9 cellular contexts compared by ENCODE assay signal in genomic region chr2:171811229-171811628, GRCh38.
DNase-seq lines count a peak whose midpoint lies in the region; ATAC-seq, FAIRE-seq and TF ChIP-seq lines count a peak whose summit lies in the region.
"Had no signal": no experiment of that assay in that cellular context is flagged by ENCODE, and none has a peak within 500 bp of the region (broad histone marks: within the 10 kb centered on the region; RNA-seq: fewer than 3 reads in every experiment).

No MANE protein-coding gene starts in this region.

- peaks cover 3% of the 10 kb centered on the region for H3K36me3 ChIP-seq in CD8-positive, alpha-beta T cell (ENCODE audit: insufficient read depth, low read length)
- H3K36me3 ChIP-seq in KMS-11 (ENCODE audit: insufficient read depth) = no peaks in the 10 kb centered on the region; the same call in 1 of the 2 replicates
- no peaks in the 10 kb centered on the region for H3K36me3 ChIP-seq in keratinocyte (ENCODE audit: control insufficient read depth in 2 of 2, extremely low read depth in 1 of 2, insufficient read depth in 2 of 2, low read length in 2 of 2)

- peaks cover 61% of the 10 kb centered on the region for H3K36me3 Mint-ChIP-seq in CD8-positive, alpha-beta T cell
- peaks cover 4% of the 10 kb centered on the region for H3K36me3 Mint-ChIP-seq in T-helper 17 cell (ENCODE audit: low read depth)

- intact Hi-C loops in CD8-positive, alpha-beta T cell (cut with DNase I, micrococcal nuclease) = loop anchor here (1.0 to 5.0 kb wide), 5 partner anchors 291 to 654 kb away; partner anchors contain the start of gene DLX2 (in 1 of the 2)

- peak; percentile 23 for TF ChIP-seq CTCF in CD8-positive, alpha-beta T cell (IDR thresholded peaks at IDR 0.05)
- TF ChIP-seq CTCF in KMS-11 (conservative IDR thresholded peaks at IDR 0.05; ENCODE audit: low read depth, low read length) (peak; percentile 31; the same call in 1 of the 2 replicates), keratinocyte (optimal IDR thresholded peaks at IDR 0.05 in 1 of 3, IDR thresholded peaks at IDR 0.05 in 1 of 3, conservative IDR thresholded peaks at IDR 0.05 in 1 of 3; ENCODE audit: extremely low read depth in 1 of 3, insufficient read depth in 2 of 3, low read length in 3 of 3) (peak in 1 of 3 experiments; percentile 52)

- FAIRE-seq in keratinocyte (lab: Jason Lieb, UNC) = peak; percentile 89

- dilution Hi-C loops in keratinocyte (cut with MboI; ENCODE audit: extremely low pct_ligation_motif_present, low sequenced_read_pairs) = no loop called here

- H3K27ac ChIP-seq in CD8-positive, alpha-beta T cell (ENCODE audit: low read depth, low read length) = no peak overlapping the region
- H3K27ac ChIP-seq in KMS-11 (no peak overlapping the region), keratinocyte (ENCODE audit: control insufficient read depth, insufficient read depth, low read length) (no peak overlapping the region)
- H3K27ac ChIP-seq: epithelial cell of prostate had no signal

- H3K27me3 Mint-ChIP-seq in CD8-positive, alpha-beta T cell (ENCODE audit: low read depth) = no peaks in the 10 kb centered on the region
- H3K27me3 Mint-ChIP-seq in T-helper 17 cell = no peaks in the 10 kb centered on the region

- no peaks in the 10 kb centered on the region for H3K9me3 ChIP-seq in CD8-positive, alpha-beta T cell (ENCODE audit: low read length)
- no peaks in the 10 kb centered on the region for H3K9me3 ChIP-seq in keratinocyte (ENCODE audit: control insufficient read depth, low read depth, low read length)
- H3K9me3 ChIP-seq in T-helper 17 cell (ENCODE audit: control insufficient read depth, low read length, poor library complexity, severe bottlenecking) = no peaks in the 10 kb centered on the region

- CTCF ChIA-PET in CD8-positive, alpha-beta T cell (lab: Charles Lee) = interaction anchor here (0.6 to 3.4 kb wide), 9 partner anchors 9 to 316 kb away, joined by 3 to 22 read pairs (median 3); no protein-coding TSS in a partner anchor

- no peak overlapping the region for H3K27ac Mint-ChIP-seq in CD8-positive, alpha-beta T cell
- H3K27ac Mint-ChIP-seq in T-helper 17 cell = no peak overlapping the region

- POLR2A ChIA-PET in CD8-positive, alpha-beta T cell (lab: Charles Lee) = no interaction called here

- no peak for ATAC-seq in CD8-positive, alpha-beta T cell
- ATAC-seq in T-helper 17 cell (no peak), GM18909 (IDR thresholded peaks at IDR 0.05; ENCODE audit: poor library complexity, unreplicated experiment) (no peak), HG03342 (IDR thresholded peaks at IDR 0.05; ENCODE audit: unreplicated experiment) (no peak)

- H3K27me3 ChIP-seq in CD8-positive, alpha-beta T cell (ENCODE audit: insufficient read depth, low read length) = no peaks in the 10 kb centered on the region
- H3K27me3 ChIP-seq in KMS-11 (ENCODE audit: insufficient read depth, low read depth) (no peaks in the 10 kb centered on the region), keratinocyte (ENCODE audit: control insufficient read depth, extremely low read depth, insufficient read depth, low read length) (no peaks in the 10 kb centered on the region)

- no peaks in the 10 kb centered on the region for H3K4me1 ChIP-seq in CD8-positive, alpha-beta T cell (ENCODE audit: insufficient read depth, low read length)
- H3K4me1 ChIP-seq in KMS-11 (ENCODE audit: low read depth, poor library complexity, severe bottlenecking) (peaks cover 8% of the 10 kb centered on the region), keratinocyte (ENCODE audit: control insufficient read depth, extremely low read depth, insufficient read depth, low read length) (peaks cover 11% of the 10 kb centered on the region)

- H2AFZ ChIP-seq in KMS-11 (ENCODE audit: low read depth) = no peak overlapping the region
- no peak overlapping the region for H2AFZ ChIP-seq in keratinocyte (ENCODE audit: control insufficient read depth, low read length)

- H3K4me2 ChIP-seq in KMS-11 (no peak overlapping the region), keratinocyte (ENCODE audit: control insufficient read depth, extremely low read depth, insufficient read depth, low read depth, low read length) (no peak overlapping the region)

- H3K9me3 Mint-ChIP-seq in CD8-positive, alpha-beta T cell = no peaks in the 10 kb centered on the region

- H3K9ac ChIP-seq in KMS-11 = no peak overlapping the region
- no peak overlapping the region for H3K9ac ChIP-seq in keratinocyte (ENCODE audit: control insufficient read depth, extremely low read depth, insufficient read depth, low read length)

- H3K4me3 ChIP-seq in CD8-positive, alpha-beta T cell (ENCODE audit: low read depth, low read length) = no peak overlapping the region
- H3K4me3 ChIP-seq in KMS-11 (IDR thresholded peaks at IDR 0.05; ENCODE audit: insufficient read depth, low read depth, low read length) (no peak overlapping the region), keratinocyte (ENCODE audit: control insufficient read depth in 2 of 3, extremely low read depth in 1 of 3, insufficient read depth in 2 of 3, low read depth in 1 of 3, low read length in 3 of 3) (no peak overlapping the region)

- no peak overlapping the region for H3K4me3 Mint-ChIP-seq in CD8-positive, alpha-beta T cell
- H3K4me3 Mint-ChIP-seq in T-helper 17 cell = no peak overlapping the region

- H3K79me2 ChIP-seq in KMS-11 (ENCODE audit: insufficient read depth, low read depth) (no peaks in the 10 kb centered on the region), keratinocyte (ENCODE audit: control insufficient read depth, insufficient read depth, low read length) (no peaks in the 10 kb centered on the region)

- H3K4me1 Mint-ChIP-seq in CD8-positive, alpha-beta T cell (ENCODE audit: low read depth) = no peaks in the 10 kb centered on the region
- peaks cover 4% of the 10 kb centered on the region for H3K4me1 Mint-ChIP-seq in T-helper 17 cell

- H4K20me1 ChIP-seq in KMS-11 (ENCODE audit: insufficient read depth) = no peaks in the 10 kb centered on the region
- no peaks in the 10 kb centered on the region for H4K20me1 ChIP-seq in keratinocyte (ENCODE audit: control insufficient read depth, extremely low read depth, insufficient read depth, low read length)

- no peak for DNase-seq in CD8-positive, alpha-beta T cell
- DNase-seq in SW480 (ENCODE audit: low spot score) (peak; percentile 63), keratinocyte (ENCODE audit: low read depth, low spot score) (no peak), activated gamma-delta T cell treated with Interleukin-2 at 50 U/mL for 16 hours (no peak), T-helper 17 cell (no peak)

- no peaks in the 10 kb centered on the region for H3K9me1 ChIP-seq in keratinocyte (ENCODE audit: control insufficient read depth, extremely low read depth, insufficient read depth, low read length)
